ENCODE assay signal across 10 cellular contexts in the genomic region with DNA sequence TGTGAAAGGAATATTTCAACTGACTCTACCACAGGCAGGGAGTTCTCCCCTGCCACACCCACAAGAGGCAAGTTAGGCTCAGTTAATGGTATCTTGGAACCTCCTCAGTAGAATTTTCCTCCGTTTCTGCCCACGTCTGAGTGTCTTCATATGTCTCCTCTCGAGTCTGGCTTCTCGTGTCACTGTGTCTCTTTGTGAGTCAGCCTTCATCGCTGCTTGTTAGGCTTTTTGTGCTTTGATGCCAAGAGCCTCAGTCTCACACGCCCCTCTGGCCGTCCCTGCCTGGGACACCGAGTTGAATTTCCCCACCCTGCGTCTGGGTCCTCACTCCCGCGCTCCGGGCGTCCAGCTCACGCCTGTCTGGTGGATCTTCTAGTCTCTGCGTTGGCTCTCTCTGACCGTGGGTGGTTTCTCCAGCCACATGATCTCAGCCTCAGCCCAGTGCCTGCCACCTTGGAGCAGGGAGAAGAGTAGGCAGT.
DNase-seq lines count a peak whose midpoint lies in the region; FAIRE-seq and TF ChIP-seq lines count a peak whose summit lies in the region.
"Had no signal": no experiment of that assay in that cellular context is flagged by ENCODE, and none has a peak within 500 bp of the region (broad histone marks: within the 10 kb centered on the region; RNA-seq: fewer than 3 reads in every experiment).

No MANE protein-coding gene starts in this region.

- peak; percentile 55 for FAIRE-seq in keratinocyte (lab: Jason Lieb, UNC)

- H2AFZ ChIP-seq in keratinocyte (ENCODE audit: control insufficient read depth, low read length) (peak overlapping the region; percentile 90), MM.1S (ENCODE audit: low read length) (no peak overlapping the region)

- H4K20me1 ChIP-seq in keratinocyte (ENCODE audit: control insufficient read depth, extremely low read depth, insufficient read depth, low read length) (no peaks in the 10 kb centered on the region), MM.1S (ENCODE audit: insufficient read depth, low read length) (no peaks in the 10 kb centered on the region)

- peaks cover 2% of the 10 kb centered on the region for H3K27me3 Mint-ChIP-seq in activated CD4-positive, alpha-beta memory T cell treated with anti-CD3 and anti-CD28 coated beads, Interleukin-2, amount 10 ng/mL, durations not matched to agents 7 days and 5 days
- no peaks in the 10 kb centered on the region for H3K27me3 Mint-ChIP-seq in glutamatergic neuron (ENCODE audit: unreplicated experiment)

- H3K9me2 ChIP-seq in MM.1S (replicated peaks; ENCODE audit: insufficient read depth, low read length) = no peaks in the 10 kb centered on the region

- H3K9me3 ChIP-seq in HEK293 (ENCODE audit: control insufficient read depth, insufficient read depth, low read depth, low read length) (no peaks in the 10 kb centered on the region), breast epithelium (no peaks in the 10 kb centered on the region), keratinocyte (ENCODE audit: control insufficient read depth, low read depth, low read length) (no peaks in the 10 kb centered on the region), subcutaneous abdominal adipose tissue (ENCODE audit: control insufficient read depth in 5 of 5, low read length in 5 of 5) (no peaks in the 10 kb centered on the region), MM.1S (replicated peaks; ENCODE audit: insufficient read depth, low read length) (no peaks in the 10 kb centered on the region)

- no peaks in the 10 kb centered on the region for H3K9me1 ChIP-seq in keratinocyte (ENCODE audit: control insufficient read depth, extremely low read depth, insufficient read depth, low read length)

- H3K9ac ChIP-seq in keratinocyte (ENCODE audit: control insufficient read depth, extremely low read depth, insufficient read depth, low read length) (peak overlapping the region; percentile 56), subcutaneous abdominal adipose tissue (ENCODE audit: low read length in 5 of 5) (peak overlapping the region in 3 of 5 donors; percentile 5 to 56 (median 35)), MM.1S (ENCODE audit: low read length) (no peak overlapping the region)

- peaks cover 5% of the 10 kb centered on the region for H3K4me1 Mint-ChIP-seq in activated CD4-positive, alpha-beta memory T cell treated with anti-CD3 and anti-CD28 coated beads, Interleukin-2, amount 10 ng/mL, durations not matched to agents 7 days and 5 days
- peaks cover 5% of the 10 kb centered on the region for H3K4me1 Mint-ChIP-seq in glutamatergic neuron (ENCODE audit: low read depth, unreplicated experiment)

- no peaks in the 10 kb centered on the region for H3K27me3 ChIP-seq in breast epithelium
- no peaks in the 10 kb centered on the region for H3K27me3 ChIP-seq in keratinocyte (ENCODE audit: control insufficient read depth, extremely low read depth, insufficient read depth, low read length)
- no peaks in the 10 kb centered on the region for H3K27me3 ChIP-seq in subcutaneous abdominal adipose tissue (ENCODE audit: control insufficient read depth in 5 of 5, insufficient read depth in 4 of 5, low read length in 5 of 5)
- no peaks in the 10 kb centered on the region for H3K27me3 ChIP-seq in MM.1S (replicated peaks; ENCODE audit: insufficient read depth, low read length)

- H3K9me3 Mint-ChIP-seq in activated CD4-positive, alpha-beta memory T cell treated with anti-CD3 and anti-CD28 coated beads, Interleukin-2, amount 10 ng/mL, durations not matched to agents 7 days and 5 days = no peaks in the 10 kb centered on the region
- H3K9me3 Mint-ChIP-seq in glutamatergic neuron (ENCODE audit: unreplicated experiment) = peaks cover 1% of the 10 kb centered on the region

- CTCF ChIA-PET in HEK293 (lab: Yijun Ruan, JAX) = interaction anchor here (1.6 to 7.0 kb wide), 3 partner anchors 24 to 200 kb away, joined by 5 to 95 read pairs (median 21); no protein-coding TSS in a partner anchor
- CTCF ChIA-PET in activated CD4-positive, alpha-beta memory T cell treated with anti-CD3 and anti-CD28 coated beads, Interleukin-2, amount 10 ng/mL, durations not matched to agents 7 days and 5 days (lab: Charles Lee) = interaction anchor here (1.0 to 8.2 kb wide), 2 partner anchors 169 to 202 kb away, joined by 3 to 123 read pairs; no protein-coding TSS in a partner anchor

- no peaks in the 10 kb centered on the region for H3K36me3 Mint-ChIP-seq in activated CD4-positive, alpha-beta memory T cell treated with anti-CD3 and anti-CD28 coated beads, Interleukin-2, amount 10 ng/mL, durations not matched to agents 7 days and 5 days (ENCODE audit: low read depth)
- H3K36me3 Mint-ChIP-seq in glutamatergic neuron (ENCODE audit: unreplicated experiment) = no peaks in the 10 kb centered on the region

- no peak overlapping the region for H3K27ac Mint-ChIP-seq in activated CD4-positive, alpha-beta memory T cell treated with anti-CD3 and anti-CD28 coated beads, Interleukin-2, amount 10 ng/mL, durations not matched to agents 7 days and 5 days
- no peak overlapping the region for H3K27ac Mint-ChIP-seq in glutamatergic neuron (ENCODE audit: unreplicated experiment)

- intact Hi-C loops in breast epithelium (cut with DNase I; ENCODE audit: low total_unique reads) = no loop called here

- dilution Hi-C loops in keratinocyte (cut with MboI; ENCODE audit: extremely low pct_ligation_motif_present, low sequenced_read_pairs) = no loop called here

- POLR2A ChIA-PET in HEK293 (lab: Yijun Ruan, JAX) = no interaction called here
- POLR2A ChIA-PET in activated CD4-positive, alpha-beta memory T cell treated with anti-CD3 and anti-CD28 coated beads, Interleukin-2, amount 10 ng/mL, durations not matched to agents 7 days and 5 days (lab: Charles Lee) = no interaction called here

- H3K79me2 ChIP-seq in keratinocyte (ENCODE audit: control insufficient read depth, insufficient read depth, low read length) (no peaks in the 10 kb centered on the region), MM.1S (ENCODE audit: low read length) (no peaks in the 10 kb centered on the region)

- TF ChIP-seq POLR2A in breast epithelium (IDR thresholded peaks at IDR 0.05) = no peak

- H3K4me1 ChIP-seq in HEK293 (ENCODE audit: control insufficient read depth, insufficient read depth, low read length) (no peaks in the 10 kb centered on the region), breast epithelium (no peaks in the 10 kb centered on the region), keratinocyte (ENCODE audit: control insufficient read depth, extremely low read depth, insufficient read depth, low read length) (peaks cover 42% of the 10 kb centered on the region), subcutaneous abdominal adipose tissue (ENCODE audit: control insufficient read depth in 5 of 5, insufficient read depth in 5 of 5, low read length in 5 of 5) (peaks cover 10 to 42% (median 38%) of the 10 kb centered on the region in 5 donors), MM.1S (ENCODE audit: low read length) (peaks cover 15% of the 10 kb centered on the region)

- H3K4me3 Mint-ChIP-seq in activated CD4-positive, alpha-beta memory T cell treated with anti-CD3 and anti-CD28 coated beads, Interleukin-2, amount 10 ng/mL, durations not matched to agents 7 days and 5 days = no peak overlapping the region
- H3K4me3 Mint-ChIP-seq in glutamatergic neuron (ENCODE audit: unreplicated experiment) = no peak overlapping the region

- H3K27ac ChIP-seq in HEK293 (ENCODE audit: extremely low read depth, low read depth, low read length) (no peak overlapping the region), breast epithelium (peak overlapping the region; percentile 70 to 75), keratinocyte (ENCODE audit: control insufficient read depth, insufficient read depth, low read length) (peak overlapping the region; percentile 52), subcutaneous abdominal adipose tissue (ENCODE audit: low read depth, low read length) (peak overlapping the region; percentile 30), MM.1S (ENCODE audit: low read length) (no peak overlapping the region)
- H3K27ac ChIP-seq: WERI-Rb-1 had no signal

- peak overlapping the region; percentile 79 for H3K4me2 ChIP-seq in keratinocyte (ENCODE audit: control insufficient read depth, extremely low read depth, insufficient read depth, low read depth, low read length)
- H3K4me2 ChIP-seq in MM.1S (ENCODE audit: low read depth, low read length) = no peak overlapping the region

- H3K36me3 ChIP-seq in HEK293 (ENCODE audit: control insufficient read depth in 2 of 2, insufficient read depth in 1 of 2, low read length in 2 of 2) (no peaks in the 10 kb centered on the region), breast epithelium (no peaks in the 10 kb centered on the region), keratinocyte (ENCODE audit: control insufficient read depth in 2 of 2, extremely low read depth in 1 of 2, insufficient read depth in 2 of 2, low read length in 2 of 2) (no peaks in the 10 kb centered on the region), subcutaneous abdominal adipose tissue (ENCODE audit: control insufficient read depth in 5 of 5, insufficient read depth in 5 of 5, low read length in 5 of 5) (no peaks in the 10 kb centered on the region), MM.1S (replicated peaks; ENCODE audit: insufficient read depth, low read length) (no peaks in the 10 kb centered on the region)
- H3K36me3 ChIP-seq: WERI-Rb-1 had no signal

- DNase-seq in breast epithelium (ENCODE audit: low spot score in 2 of 2) (peak in 1 of 2 donors; percentile 44), keratinocyte (ENCODE audit: low read depth, low spot score) (no peak), MM.1S (no peak), glutamatergic neuron (no peak), NCI-H446 treated with DMSO at 0.1 percent for 48 hours (lab: John Stamatoyannopoulos, UW) (no peak)
- DNase-seq in activated CD4-positive, alpha-beta memory T cell treated with anti-CD3 and anti-CD28 coated beads, Interleukin-2, amount 10 ng/mL, durations not matched to agents 7 days and 5 days = no peak
- DNase-seq: kidney glomerular epithelial cell, WERI-Rb-1 had no signal

- H3K4me3 ChIP-seq in HEK293 (ENCODE audit: low read depth, low read length) (no peak overlapping the region), breast epithelium (peak overlapping the region in 2 of 3 donors; percentile 28 to 55), keratinocyte (ENCODE audit: control insufficient read depth in 2 of 3, extremely low read depth in 1 of 3, insufficient read depth in 2 of 3, low read depth in 1 of 3, low read length in 3 of 3) (peak overlapping the region in 1 of 3 experiments; percentile 29), subcutaneous abdominal adipose tissue (ENCODE audit: low read depth in 1 of 5, low read length in 5 of 5) (peak overlapping the region in 2 of 5 donors; percentile 41 to 47), MM.1S (ENCODE audit: low read length) (no peak overlapping the region)

- no peaks in the 10 kb centered on the region for H3F3A ChIP-seq in MM.1S (ENCODE audit: insufficient read depth, low read length)

- TF ChIP-seq CTCF in HEK293 (tag by site-specific recombination; IDR thresholded peaks at IDR 0.05) = no peak
- TF ChIP-seq CTCF in breast epithelium (IDR thresholded peaks at IDR 0.05) = no peak
- no peak for TF ChIP-seq CTCF in keratinocyte (optimal IDR thresholded peaks at IDR 0.05 in 1 of 3, IDR thresholded peaks at IDR 0.05 in 1 of 3, conservative IDR thresholded peaks at IDR 0.05 in 1 of 3; ENCODE audit: extremely low read depth in 1 of 3, insufficient read depth in 2 of 3, low read length in 3 of 3)
- no peak for TF ChIP-seq CTCF in MM.1S (IDR thresholded peaks at IDR 0.05; ENCODE audit: low read length)
- no peak for TF ChIP-seq CTCF in glutamatergic neuron (IDR thresholded peaks at IDR 0.05; ENCODE audit: partially characterized antibody, unreplicated experiment)

Comparison
In these comparisons a context has a peak if more than half of its experiments do, and no peak if none do; other contexts are left out.
1. H3K27ac ChIP-seq: peak in breast epithelium (2 of 2), keratinocyte (single experiment) and subcutaneous abdominal adipose tissue (single experiment); none in HEK293 (single experiment) and MM.1S (single experiment).
2. H3K4me3 ChIP-seq: peak in breast epithelium (2 of 3); none in HEK293 (single experiment) and MM.1S (single experiment).